In the genomic region with DNA sequence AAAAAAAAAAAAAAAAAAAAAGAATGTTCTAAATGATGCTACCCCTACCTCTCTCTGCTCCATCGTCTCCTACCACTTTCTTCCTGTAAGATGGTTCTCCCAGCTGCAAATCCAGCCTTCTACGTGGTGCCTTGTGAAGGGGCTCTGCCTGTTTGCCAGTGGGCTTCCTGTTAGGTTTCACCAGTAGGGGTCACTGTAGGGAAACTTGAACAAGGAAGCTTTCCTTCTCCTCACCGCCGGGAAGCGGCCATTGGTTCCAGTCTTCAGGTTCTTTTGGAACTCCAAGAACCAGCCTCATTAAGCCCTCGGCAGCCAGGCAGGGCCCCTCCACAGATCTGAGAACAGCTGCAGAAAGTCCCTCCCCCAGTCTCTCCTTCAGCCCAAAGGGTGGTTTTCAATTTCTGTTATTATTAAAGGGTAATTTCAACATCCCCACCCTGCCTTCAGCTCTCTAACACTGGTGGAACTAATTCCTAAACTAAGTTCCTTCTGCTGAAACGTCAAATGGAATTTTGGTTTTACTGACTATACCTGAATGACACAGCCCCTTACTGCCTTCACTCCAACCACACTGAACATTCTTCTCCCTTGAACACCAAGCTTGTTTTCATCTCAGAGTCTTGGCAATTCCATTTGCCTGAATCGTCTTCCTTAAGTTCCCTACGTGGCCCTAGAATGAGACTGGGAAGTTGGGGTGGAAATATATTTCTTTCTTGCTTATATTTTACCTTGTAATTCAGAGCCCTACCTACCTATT, we compare ENCODE assay signal across 10 cellular contexts. TPM values are rescaled to one million over a fixed set of nuclear protein-coding genes. Genes with fewer than 3 reads are reported as not detected.
A peak's percentile ranks its signal among the peaks of the same experiment; 100 is the strongest.
DNase-seq lines count a peak whose midpoint lies in the region; ATAC-seq and TF ChIP-seq lines count a peak whose summit lies in the region.
"Had no signal": no experiment of that assay in that cellular context is flagged by ENCODE, and none has a peak within 500 bp of the region (broad histone marks: within the 10 kb centered on the region; RNA-seq: fewer than 3 reads in every experiment).

No MANE protein-coding gene starts in this region.

- ATAC-seq in Panc1 (no peak), HG02981 (IDR thresholded peaks at IDR 0.05; ENCODE audit: unreplicated experiment) (no peak)
- ATAC-seq: mucosa of descending colon had no signal

- H3K36me3 ChIP-seq in Panc1 (ENCODE audit: control insufficient read depth, insufficient read depth, low read length) (peaks cover 4% of the 10 kb centered on the region), stomach (peaks cover 40 to 96% (median 89%) of the 10 kb centered on the region in 4 donors)

- intact Hi-C loops in Panc1 (cut with micrococcal nuclease; ENCODE audit: unreplicated experiment) (no loop called here), stomach (cut with DNase I; ENCODE audit: low total_unique reads) (no loop called here)

- H3K27me3 ChIP-seq in Panc1 (ENCODE audit: control insufficient read depth, insufficient read depth, low read length) (no peaks in the 10 kb centered on the region), stomach (no peaks in the 10 kb centered on the region)

- WGBS in stomach, 5 donors: 83 to 90% (median 87%) methylated on average over 9 of the region's 9 CpGs

- POLR2A ChIA-PET in AG04449 (lab: Yijun Ruan, JAX): no interaction called here
- POLR2A ChIA-PET in GM10248 (lab: Yijun Ruan, JAX): no interaction called here
- POLR2A ChIA-PET in Panc1 (lab: Charles Lee): no interaction called here

- H3K4me1 ChIP-seq in Panc1 (ENCODE audit: control insufficient read depth, insufficient read depth, low read length) (no peaks in the 10 kb centered on the region), stomach (peaks cover 0 to 12% (median 4%) of the 10 kb centered on the region in 4 donors)

- H3K9me3 ChIP-seq in Panc1 (ENCODE audit: control insufficient read depth, insufficient read depth, low read depth, low read length): no peaks in the 10 kb centered on the region
- H3K9me3 ChIP-seq in stomach: no peaks in the 10 kb centered on the region
- H3K9me3 ChIP-seq: mucosa of descending colon had no signal

- TF ChIP-seq POLR2A in stomach (IDR thresholded peaks at IDR 0.05): no peak

- TF ChIP-seq EP300 in stomach (IDR thresholded peaks at IDR 0.05): no peak

- H3K4me3 ChIP-seq in AG04449 (ENCODE audit: low read depth, low read length) (no peak overlapping the region), Panc1 (ENCODE audit: low read depth in 2 of 2, low read length in 2 of 2) (no peak overlapping the region), stomach (no peak overlapping the region)
- H3K4me3 ChIP-seq: mucosa of descending colon had no signal

- DNase-seq in AG04449 (ENCODE audit: low read depth, low spot score) (peak; percentile 56), GM10248 (ENCODE audit: extremely low spot score) (no peak), Panc1 (ENCODE audit: low read depth, low spot score) (no peak), germinal center (ENCODE audit: low spot score) (peak; percentile 14), stomach (no peak), anterior cingulate cortex (lab: John Stamatoyannopoulos, UW) (no peak), NCI-H2171 (lab: John Stamatoyannopoulos, UW) (no peak)
- DNase-seq: activated B cell treated with CpG ODN at 0.5 μM for 24 hours, mucosa of descending colon had no signal

- no peak overlapping the region for H3K27ac ChIP-seq in Panc1 (ENCODE audit: low read length)
- no peak overlapping the region for H3K27ac ChIP-seq in stomach

- no TSS peak for BruUV-seq in Panc1 (replicated peaks; lab: Mats Ljungman, UMichigan)

- CTCF ChIA-PET in AG04449 (lab: Yijun Ruan, JAX): interaction anchor here (0.7 to 5.1 kb wide), 16 partner anchors 8 to 128 kb away, joined by 3 to 22 read pairs (median 3); a partner anchor contains a TSS
- CTCF ChIA-PET in GM10248 (lab: Yijun Ruan, JAX): interaction anchor here (0.8 to 9.2 kb wide), 11 partner anchors 11 to 342 kb away, joined by 3 to 69 read pairs (median 3); a partner anchor contains a TSS
- CTCF ChIA-PET in Panc1 (lab: Charles Lee): interaction anchor here (0.6 to 0.7 kb wide), 2 partner anchors 55 to 1639 kb away, joined by 7 to 12 read pairs; no protein-coding TSS in a partner anchor

- in situ Hi-C loops in Panc1 (cut with HindIII; ENCODE audit: low pct_unique_long_range_greater_than_20kb, low sequenced_read_pairs): no loop called here

- TF ChIP-seq CTCF in AG04449 (IDR thresholded peaks at IDR 0.05; ENCODE audit: insufficient read depth, low read length, missing control alignments): peak; percentile 24
- TF ChIP-seq CTCF in GM10248 (IDR thresholded peaks at IDR 0.05; ENCODE audit: control extremely low read depth, extremely low read depth, low read depth, missing control alignments): peak; percentile 39
- peak; percentile 73 for TF ChIP-seq CTCF in Panc1 (IDR thresholded peaks at IDR 0.05)
- peak in 1 of 7 experiments; percentile 24 for TF ChIP-seq CTCF in stomach (IDR thresholded peaks at IDR 0.05)

RNA-seq across cellular contexts. Expression of a gene that starts 13.5 kb away (rescaled TPM):
- 24.2 TPM for total RNA-seq in Panc1 (2021; ENCODE audit: unreplicated experiment)
- polyA plus RNA-seq in Panc1 (2012; ENCODE audit: insufficient read length): 28.0 TPM
- 10 to 100 TPM; 16.5 to 83.9 (median 49.8) TPM for total RNA-seq in stomach
- 10 to 100 TPM; 28.8 to 44.4 (median 40.8) TPM for polyA plus RNA-seq in stomach

Comparison
In these comparisons a context has a peak if more than half of its experiments do, and no peak if none do; other contexts are left out.
1. DNase-seq: peak in AG04449 (single experiment) and germinal center (single experiment); none in GM10248 (single experiment), Panc1 (single experiment), stomach (single experiment), anterior cingulate cortex (0 of 58) and NCI-H2171 (single experiment).